ENCODE assay signal across 8 cellular contexts in the genomic region with DNA sequence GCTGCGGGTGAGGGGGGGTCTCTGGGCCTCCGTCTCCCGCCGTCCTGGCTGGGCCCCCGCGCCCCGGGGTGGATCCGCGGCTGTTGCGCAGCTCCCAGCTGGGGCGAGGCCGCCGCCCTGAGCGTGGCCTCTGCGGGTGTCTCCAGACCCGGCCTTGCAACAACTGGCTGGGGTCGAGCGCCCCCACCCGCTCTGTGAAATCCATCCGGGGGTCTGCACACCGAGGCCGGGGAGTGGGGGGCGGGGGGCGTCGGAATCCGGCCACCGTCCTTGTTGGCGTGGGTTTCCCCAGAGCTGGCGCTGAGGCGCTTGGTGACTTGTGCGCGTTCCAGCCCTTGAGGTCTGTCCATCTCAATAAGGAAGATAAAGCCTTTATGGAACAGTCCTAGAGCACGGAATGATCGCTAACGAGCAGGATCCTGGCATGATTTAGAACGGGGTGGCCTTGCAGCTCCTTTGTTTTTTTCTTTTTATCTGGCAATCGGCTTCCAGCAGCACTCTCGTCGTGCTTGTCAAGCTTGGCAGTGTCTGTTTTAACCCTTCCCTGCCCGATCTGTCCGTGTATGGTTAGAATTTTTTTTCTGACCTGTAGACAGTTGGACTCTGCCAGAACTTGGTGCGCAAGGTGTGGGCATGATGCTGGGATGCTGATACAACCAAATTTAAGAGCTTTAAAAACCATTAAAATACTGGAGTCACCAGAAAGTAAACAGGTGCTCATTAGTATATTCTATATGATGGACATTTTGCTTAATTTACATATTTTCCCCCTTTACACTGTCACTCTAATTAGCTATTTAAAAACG. TPM values are rescaled to one million over a fixed set of nuclear protein-coding genes. Genes with fewer than 3 reads are reported as not detected.
DNase-seq lines count a peak whose midpoint lies in the region; ATAC-seq, FAIRE-seq and TF ChIP-seq lines count a peak whose summit lies in the region.

No MANE protein-coding gene starts in this region.

- peaks cover 34% of the 10 kb centered on the region for H3K4me1 Mint-ChIP-seq in CD4-positive, alpha-beta T cell (ENCODE audit: low read depth)

- FAIRE-seq in D721Med (lab: Jason Lieb, UNC) = no peak

- H3K27me3 Mint-ChIP-seq in CD4-positive, alpha-beta T cell = no peaks in the 10 kb centered on the region

- peak; percentile 37 for ATAC-seq in CD4-positive, alpha-beta T cell (ENCODE audit: poor library complexity)
- peak; percentile 45 for ATAC-seq in GM18907 (IDR thresholded peaks at IDR 0.05; ENCODE audit: unreplicated experiment)
- peak; percentile 35 for ATAC-seq in HG03108 (IDR thresholded peaks at IDR 0.05; ENCODE audit: unreplicated experiment)

- H3K27me3 ChIP-seq in CD4-positive, alpha-beta T cell (ENCODE audit: control insufficient read depth, insufficient read depth, low read length) = no peaks in the 10 kb centered on the region
- peaks cover 3% of the 10 kb centered on the region for H3K27me3 ChIP-seq in neural cell (ENCODE audit: insufficient read depth, low read depth, low read length)

- peak overlapping the region; percentile 99 for H3K4me2 ChIP-seq in neural cell (ENCODE audit: low read length)

- H3K4me3 Mint-ChIP-seq in CD4-positive, alpha-beta T cell = peak overlapping the region; percentile 94

- H3K79me2 ChIP-seq in neural cell (replicated peaks; ENCODE audit: insufficient read depth, low read length) = peaks cover 49% of the 10 kb centered on the region

- peaks cover 3% of the 10 kb centered on the region for H3K9me3 Mint-ChIP-seq in CD4-positive, alpha-beta T cell

- no peaks in the 10 kb centered on the region for H3K9me2 ChIP-seq in neural cell (ENCODE audit: insufficient read depth, low read length)

- TF ChIP-seq RAD21 in neural cell (conservative IDR thresholded peaks at IDR 0.05) = no peak

- H2AFZ ChIP-seq in neural cell (ENCODE audit: low read depth, low read length) = peak overlapping the region; percentile 95

- CTCF ChIA-PET in CD4-positive, alpha-beta T cell (lab: Charles Lee) = interaction anchor here (0.9 to 2.1 kb wide), 5 partner anchors 9 to 112 kb away, joined by 3 to 15 read pairs (median 4); a partner anchor contains a TSS

- H3F3A ChIP-seq in neural cell (ENCODE audit: insufficient read depth, low read length, poor library complexity, severe bottlenecking) = peaks cover 4% of the 10 kb centered on the region

- TF ChIP-seq CTCF in CD4-positive, alpha-beta T cell (IDR thresholded peaks at IDR 0.05) = no peak
- no peak for TF ChIP-seq CTCF in neural cell (IDR thresholded peaks at IDR 0.05; ENCODE audit: poor library complexity, severe bottlenecking)
- no peak for TF ChIP-seq CTCF in D721Med (IDR thresholded peaks at IDR 0.05; ENCODE audit: insufficient read depth, missing control alignments)

- H4K20me1 ChIP-seq in neural cell (ENCODE audit: insufficient read depth) = peaks cover 15% of the 10 kb centered on the region

- no peaks in the 10 kb centered on the region for H3K36me3 ChIP-seq in neural cell (ENCODE audit: insufficient read depth, low read length)

- H3K27ac Mint-ChIP-seq in CD4-positive, alpha-beta T cell = peak overlapping the region; percentile 72

- POLR2A ChIA-PET in CD4-positive, alpha-beta T cell (lab: Charles Lee) = interaction anchor here (0.8 to 3.3 kb wide), 15 partner anchors 24 to 937 kb away, joined by 3 to 42 read pairs (median 5); a partner anchor contains a TSS

- peak overlapping the region; percentile 53 for H3K27ac ChIP-seq in CD4-positive, alpha-beta T cell (ENCODE audit: low read depth, low read length)
- H3K27ac ChIP-seq in neural cell (ENCODE audit: low read length) = peak overlapping the region; percentile 96

- peaks cover 30% of the 10 kb centered on the region for H3K36me3 Mint-ChIP-seq in CD4-positive, alpha-beta T cell (ENCODE audit: low read depth)

- intact Hi-C loops in CD4-positive, alpha-beta T cell (cut with DNase I, micrococcal nuclease) = loop anchor here in 1 of 2 experiments (1.0 kb wide), 1 partner anchor 111 kb away; no protein-coding TSS in a partner anchor

- H3K9me3 ChIP-seq in CD4-positive, alpha-beta T cell (ENCODE audit: control insufficient read depth, low read length) = no peaks in the 10 kb centered on the region
- no peaks in the 10 kb centered on the region for H3K9me3 ChIP-seq in neural cell (ENCODE audit: low read length)

- no peak for TF ChIP-seq EP300 in neural cell (conservative IDR thresholded peaks at IDR 0.05; ENCODE audit: poor library complexity, severe bottlenecking)

- peak in 4 of 10 experiments; percentile 4 to 11 (median 10) for DNase-seq in CD4-positive, alpha-beta T cell
- DNase-seq in NCI-H69 (lab: John Stamatoyannopoulos, UW) (peak; percentile 84), germinal center (ENCODE audit: low spot score) (peak; percentile 45), D721Med (ENCODE audit: insufficient read length, low spot score) (no peak)
- DNase-seq in activated naive CD4-positive, alpha-beta T cell treated with anti-CD3 and anti-CD28 coated beads, Interleukin-2, amount 50 U/mL, for 16 hours = peak; percentile 32

- H3K4me3 ChIP-seq in neural cell (ENCODE audit: low read length) = peak overlapping the region; percentile 100

- H3K9ac ChIP-seq in neural cell (ENCODE audit: low read length) = peak overlapping the region; percentile 99

TF ChIP-seq in neural cell, 6 proteins besides CTCF, POLR2A, EP300 and RAD21:
- TF ChIP-seq POLR2AphosphoS5 (IDR thresholded peaks at IDR 0.05) (peak; percentile 46), SMC3 (conservative IDR thresholded peaks at IDR 0.05; ENCODE audit: poor library complexity) (no peak), MXI1 (conservative IDR thresholded peaks at IDR 0.05; ENCODE audit: poor library complexity, severe bottlenecking) (no peak), EZH2 (IDR thresholded peaks at IDR 0.05; ENCODE audit: borderline replicate concordance, insufficient read depth, low read length, poor library complexity, severe bottlenecking) (no peak), TAF1 (IDR thresholded peaks at IDR 0.05; ENCODE audit: low read depth) (peak; percentile 43)
- TF ChIP-seq, protein P1, sequence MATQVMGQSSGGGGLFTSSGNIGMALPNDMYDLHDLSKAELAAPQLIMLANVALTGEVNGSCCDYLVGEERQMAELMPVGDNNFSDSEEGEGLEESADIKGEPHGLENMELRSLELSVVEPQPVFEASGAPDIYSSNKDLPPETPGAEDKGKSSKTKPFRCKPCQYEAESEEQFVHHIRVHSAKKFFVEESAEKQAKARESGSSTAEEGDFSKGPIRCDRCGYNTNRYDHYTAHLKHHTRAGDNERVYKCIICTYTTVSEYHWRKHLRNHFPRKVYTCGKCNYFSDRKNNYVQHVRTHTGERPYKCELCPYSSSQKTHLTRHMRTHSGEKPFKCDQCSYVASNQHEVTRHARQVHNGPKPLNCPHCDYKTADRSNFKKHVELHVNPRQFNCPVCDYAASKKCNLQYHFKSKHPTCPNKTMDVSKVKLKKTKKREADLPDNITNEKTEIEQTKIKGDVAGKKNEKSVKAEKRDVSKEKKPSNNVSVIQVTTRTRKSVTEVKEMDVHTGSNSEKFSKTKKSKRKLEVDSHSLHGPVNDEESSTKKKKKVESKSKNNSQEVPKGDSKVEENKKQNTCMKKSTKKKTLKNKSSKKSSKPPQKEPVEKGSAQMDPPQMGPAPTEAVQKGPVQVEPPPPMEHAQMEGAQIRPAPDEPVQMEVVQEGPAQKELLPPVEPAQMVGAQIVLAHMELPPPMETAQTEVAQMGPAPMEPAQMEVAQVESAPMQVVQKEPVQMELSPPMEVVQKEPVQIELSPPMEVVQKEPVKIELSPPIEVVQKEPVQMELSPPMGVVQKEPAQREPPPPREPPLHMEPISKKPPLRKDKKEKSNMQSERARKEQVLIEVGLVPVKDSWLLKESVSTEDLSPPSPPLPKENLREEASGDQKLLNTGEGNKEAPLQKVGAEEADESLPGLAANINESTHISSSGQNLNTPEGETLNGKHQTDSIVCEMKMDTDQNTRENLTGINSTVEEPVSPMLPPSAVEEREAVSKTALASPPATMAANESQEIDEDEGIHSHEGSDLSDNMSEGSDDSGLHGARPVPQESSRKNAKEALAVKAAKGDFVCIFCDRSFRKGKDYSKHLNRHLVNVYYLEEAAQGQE (IDR thresholded peaks at IDR 0.05; ENCODE audit: borderline replicate concordance) = no peak

RNA-seq across cellular contexts. Expression of a gene that starts 0.7 kb away (rescaled TPM):
- 10 to 100 TPM; 36.0 to 38.9 TPM for total RNA-seq in CD4-positive, alpha-beta T cell
- polyA plus RNA-seq in neural cell = 238 and 276 TPM in 2 replicates
- polyA minus RNA-seq in neural cell = 167 and 195 TPM in 2 replicates

RNA-seq across cellular contexts. Expression of a gene that starts 39.4 kb away (rescaled TPM):
- under 1 TPM; 0.27 to 0.42 TPM for total RNA-seq in CD4-positive, alpha-beta T cell
- polyA plus RNA-seq in neural cell = 1.3 and 2.3 TPM in 2 replicates
- polyA minus RNA-seq in neural cell = 3.4 and 3.9 TPM in 2 replicates
